Comparison of ENCODE assay signal across 18 cellular contexts in the genomic region with DNA sequence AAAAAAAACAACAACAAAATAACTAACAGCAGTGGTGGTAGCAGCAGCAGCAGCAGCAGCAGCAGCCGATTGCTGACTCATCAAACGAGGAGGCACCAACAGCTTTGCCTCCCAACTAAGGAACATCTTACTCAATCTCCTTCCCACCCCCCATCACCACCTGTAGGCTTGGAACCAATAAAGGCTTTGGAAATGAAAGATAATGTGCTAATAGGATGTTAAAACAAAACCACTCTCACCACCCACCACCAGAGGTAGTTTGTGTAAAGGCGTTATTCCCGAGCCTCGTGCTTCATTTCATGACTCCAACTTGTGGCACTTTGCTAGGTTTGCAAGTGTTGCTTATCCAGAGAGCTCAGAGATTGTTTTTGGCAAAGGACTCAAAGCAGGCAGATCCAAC.
DNase-seq lines count a peak whose midpoint lies in the region; ATAC-seq and TF ChIP-seq lines count a peak whose summit lies in the region.
"Had no signal": no experiment of that assay in that cellular context is flagged by ENCODE, and none has a peak within 500 bp of the region (broad histone marks: within the 10 kb centered on the region; RNA-seq: fewer than 3 reads in every experiment).

No MANE protein-coding gene starts in this region.

- H3K9ac ChIP-seq in DND-41 (ENCODE audit: low read depth, low read length), result no peak overlapping the region
- H3K9ac ChIP-seq in mesendoderm (ENCODE audit: low read length), result no peak overlapping the region
- H3K9ac ChIP-seq in mesenchymal stem cell (ENCODE audit: low read length), result no peak overlapping the region

- no CpG with 5 or more reads among the region's 5 CpGs for WGBS in mesendoderm (ENCODE audit: extremely low coverage, insufficient coverage, low lambda C conversion rate)
- WGBS in mesenchymal stem cell, result 100% methylated on average over 3 of the region's 5 CpGs

- peaks cover 6% of the 10 kb centered on the region for H3K9me3 Mint-ChIP-seq in chondrocyte (ENCODE audit: low read depth)

- no peak overlapping the region for H3K4me3 Mint-ChIP-seq in chondrocyte (ENCODE audit: unreplicated experiment)
- H3K4me3 Mint-ChIP-seq: activated T-cell treated with anti-CD3 and anti-CD28 coated beads, Interleukin-2, amount 50 U/mL, for 72 hours; CD8-positive, alpha-beta memory T cell; natural killer cell; stimulated activated naive CD8-positive, alpha-beta T cell treated with anti-CD3 and anti-CD28 coated beads, Interleukin-15, Interleukin-2, amounts not matched to agents 100 ng/mL and 50 ng/mL, for 24 hours had no signal

- H3K4me2 ChIP-seq in DND-41 (ENCODE audit: insufficient read depth, low read length) (no peak overlapping the region), mesendoderm (ENCODE audit: low read length) (no peak overlapping the region), mesenchymal stem cell (ENCODE audit: low read length, poor library complexity, severe bottlenecking) (no peak overlapping the region)

- no peak for DNase-seq in DND-41
- peak; percentile 27 for DNase-seq in LHCN-M2 (ENCODE audit: low read depth)
- DNase-seq in chondrocyte (ENCODE audit: low spot score), result no peak
- peak; percentile 77 for DNase-seq in mesendoderm
- no peak for DNase-seq in T1000 (lab: John Stamatoyannopoulos, UW)
- no peak for DNase-seq in mesenchymal stem cell
- DNase-seq: activated CD4-positive, alpha-beta T cell treated with anti-CD3 and anti-CD28 coated beads, Interleukin-2, amount 50 U/mL, for 1 hour; activated T-cell treated with anti-CD3 and anti-CD28 coated beads, Interleukin-2, amount 50 U/mL, for 72 hours; aorta; CD8-positive, alpha-beta memory T cell; effector CD4-positive, alpha-beta T cell; glutamatergic neuron; natural killer cell; NCI-H2107; retina had no signal

- no peak overlapping the region for H3K56ac ChIP-seq in mesendoderm (ENCODE audit: low read length)

- no peak overlapping the region for H4K91ac ChIP-seq in mesenchymal stem cell (ENCODE audit: low read length)

- no peaks in the 10 kb centered on the region for H4K20me1 ChIP-seq in DND-41 (ENCODE audit: insufficient read depth, low read length)

- no peak overlapping the region for H2AFZ ChIP-seq in DND-41 (ENCODE audit: low read depth, low read length)
- H2AFZ ChIP-seq in mesenchymal stem cell (ENCODE audit: low read depth, low read length), result no peak overlapping the region

- H3K18ac ChIP-seq in mesendoderm (ENCODE audit: low read length) (no peak overlapping the region), mesenchymal stem cell (ENCODE audit: low read depth in 1 of 2, low read length in 2 of 2) (no peak overlapping the region)

- no peak overlapping the region for H3K4ac ChIP-seq in mesendoderm (ENCODE audit: low read depth, low read length)
- H3K4ac ChIP-seq in mesenchymal stem cell (ENCODE audit: low read depth in 1 of 2, low read length in 2 of 2), result no peak overlapping the region

- no peaks in the 10 kb centered on the region for H3K36me3 ChIP-seq in DND-41 (ENCODE audit: insufficient read depth, low read length)
- no peaks in the 10 kb centered on the region for H3K36me3 ChIP-seq in mesendoderm (ENCODE audit: control insufficient read depth, insufficient read depth, low read length)
- no peaks in the 10 kb centered on the region for H3K36me3 ChIP-seq in mesenchymal stem cell (ENCODE audit: control insufficient read depth in 1 of 2, insufficient read depth in 2 of 2, low read depth in 1 of 2, low read length in 2 of 2)

- no peak overlapping the region for H2BK5ac ChIP-seq in mesendoderm (ENCODE audit: low read length)
- H2BK5ac ChIP-seq in mesenchymal stem cell (ENCODE audit: low read depth, low read length, poor library complexity, severe bottlenecking), result no peak overlapping the region

- H3K4me1 ChIP-seq in DND-41 (ENCODE audit: insufficient read depth, low read length), result peaks cover 18% of the 10 kb centered on the region
- H3K4me1 ChIP-seq in mesendoderm (ENCODE audit: control insufficient read depth, low read depth, low read length), result no peaks in the 10 kb centered on the region
- no peaks in the 10 kb centered on the region for H3K4me1 ChIP-seq in mesenchymal stem cell (ENCODE audit: control insufficient read depth, insufficient read depth, low read depth, low read length)

- H3K27me3 ChIP-seq in DND-41 (ENCODE audit: insufficient read depth, low read length, poor library complexity), result no peaks in the 10 kb centered on the region
- no peaks in the 10 kb centered on the region for H3K27me3 ChIP-seq in mesendoderm (ENCODE audit: insufficient read depth, low read length, poor library complexity)
- no peaks in the 10 kb centered on the region for H3K27me3 ChIP-seq in mesenchymal stem cell (ENCODE audit: control insufficient read depth in 1 of 2, insufficient read depth in 1 of 2, low read length in 2 of 2)

- H3K27ac ChIP-seq in DND-41 (ENCODE audit: low read length) (no peak overlapping the region), mesendoderm (ENCODE audit: low read depth, low read length) (no peak overlapping the region), mesenchymal stem cell (ENCODE audit: low read length, poor library complexity, severe bottlenecking) (no peak overlapping the region)

- H2BK15ac ChIP-seq in mesendoderm (replicated peaks; ENCODE audit: low read depth), result no peak overlapping the region
- H2BK15ac ChIP-seq in mesenchymal stem cell (ENCODE audit: low read depth, poor library complexity, severe bottlenecking), result no peak overlapping the region

- H2AK5ac ChIP-seq in mesendoderm (ENCODE audit: low read length) (no peak overlapping the region), mesenchymal stem cell (ENCODE audit: low read length, severe bottlenecking) (no peak overlapping the region)

- peaks cover 27% of the 10 kb centered on the region for H3K4me1 Mint-ChIP-seq in chondrocyte (ENCODE audit: low read depth)

- H3K79me2 ChIP-seq in DND-41 (ENCODE audit: insufficient read depth, low read length), result no peaks in the 10 kb centered on the region
- H3K79me2 ChIP-seq in mesendoderm (ENCODE audit: control insufficient read depth, insufficient read depth, low read length), result no peaks in the 10 kb centered on the region

- no peak overlapping the region for H3K14ac ChIP-seq in mesenchymal stem cell (ENCODE audit: low read length in 2 of 2)

- peaks cover 8% of the 10 kb centered on the region for H3K9me3 ChIP-seq in DND-41 (ENCODE audit: insufficient read depth, low read length, severe bottlenecking)
- H3K9me3 ChIP-seq in mesenchymal stem cell (ENCODE audit: control insufficient read depth, low read length), result peaks cover 4% of the 10 kb centered on the region

- no peaks in the 10 kb centered on the region for H3K36me3 Mint-ChIP-seq in chondrocyte (ENCODE audit: low read depth)

- no peaks in the 10 kb centered on the region for H3K79me1 ChIP-seq in mesendoderm (ENCODE audit: low read length)
- H3K79me1 ChIP-seq in mesenchymal stem cell (replicated peaks; ENCODE audit: low read length, poor library complexity, severe bottlenecking), result no peaks in the 10 kb centered on the region

- H4K8ac ChIP-seq in mesendoderm (ENCODE audit: low read depth, low read length) (no peak overlapping the region), mesenchymal stem cell (ENCODE audit: low read length) (no peak overlapping the region)

- no peak overlapping the region for H3K27ac Mint-ChIP-seq in chondrocyte (ENCODE audit: unreplicated experiment)
- H3K27ac Mint-ChIP-seq: activated T-cell treated with anti-CD3 and anti-CD28 coated beads, Interleukin-2, amount 50 U/mL, for 72 hours; CD8-positive, alpha-beta memory T cell; natural killer cell; stimulated activated naive CD8-positive, alpha-beta T cell treated with anti-CD3 and anti-CD28 coated beads, Interleukin-15, Interleukin-2, amounts not matched to agents 100 ng/mL and 50 ng/mL, for 24 hours had no signal

- no peak overlapping the region for H4K5ac ChIP-seq in mesendoderm (ENCODE audit: low read length)

- H3K4me3 ChIP-seq in DND-41 (ENCODE audit: low read depth in 1 of 2, low read length in 2 of 2) (no peak overlapping the region), mesendoderm (ENCODE audit: low read length) (no peak overlapping the region), mesenchymal stem cell (ENCODE audit: insufficient read depth in 1 of 2, low read depth in 1 of 2, low read length in 2 of 2) (no peak overlapping the region)

- H3K23ac ChIP-seq in mesendoderm (ENCODE audit: low read length) (no peak overlapping the region), mesenchymal stem cell (ENCODE audit: low read length in 2 of 2) (no peak overlapping the region)

- ATAC-seq in DND-41 (ENCODE audit: insufficient read depth, low read depth) (peak; percentile 42; the same call in 2 of the 3 replicates), HG02642 (IDR thresholded peaks at IDR 0.05; ENCODE audit: poor library complexity, unreplicated experiment) (no peak), GM18909 (IDR thresholded peaks at IDR 0.05; ENCODE audit: poor library complexity, unreplicated experiment) (no peak)
- ATAC-seq: activated T-cell treated with anti-CD3 and anti-CD28 coated beads, Interleukin-2, amount 50 U/mL, for 72 hours; natural killer cell had no signal

- TF ChIP-seq CTCF in DND-41 (IDR thresholded peaks at IDR 0.05; ENCODE audit: borderline replicate concordance, extremely low read depth, low read length, poor library complexity, severe bottlenecking) (peak; percentile 35), chondrocyte (IDR thresholded peaks at IDR 0.05) (peak; percentile 44)

- H2BK120ac ChIP-seq in mesendoderm (ENCODE audit: low read depth, low read length) (no peak overlapping the region), mesenchymal stem cell (ENCODE audit: low read depth, low read length) (no peak overlapping the region)

- H2BK12ac ChIP-seq in mesenchymal stem cell (ENCODE audit: low read length in 2 of 2), result no peak overlapping the region

- H3K27me3 Mint-ChIP-seq in chondrocyte (ENCODE audit: low read depth), result no peaks in the 10 kb centered on the region
- H3K27me3 Mint-ChIP-seq: stimulated activated naive CD8-positive, alpha-beta T cell treated with anti-CD3 and anti-CD28 coated beads, Interleukin-15, Interleukin-2, amounts not matched to agents 100 ng/mL and 50 ng/mL, for 24 hours had no signal

Comparison
In these comparisons a context has a peak if more than half of its experiments do, and no peak if none do; other contexts are left out.
1. DNase-seq: peak in LHCN-M2 (single experiment) and mesendoderm (single experiment); none in DND-41 (single experiment), chondrocyte (single experiment), T1000 (single experiment) and mesenchymal stem cell (single experiment).